20 cellular contexts compared by ENCODE assay signal in genomic region chr7:22499044-22499443, GRCh38. TPM values are rescaled to one million over a fixed set of nuclear protein-coding genes. Genes with fewer than 3 reads are reported as not detected.
DNase-seq lines count a peak whose midpoint lies in the region; ATAC-seq and TF ChIP-seq lines count a peak whose summit lies in the region.
"Had no signal": no experiment of that assay in that cellular context is flagged by ENCODE, and none has a peak within 500 bp of the region (broad histone marks: within the 10 kb centered on the region; RNA-seq: fewer than 3 reads in every experiment).

No MANE protein-coding gene starts in this region.

- no peaks in the 10 kb centered on the region for H3K9me2 ChIP-seq in Loucy (replicated peaks; ENCODE audit: low read depth, low read length)

- H2AFZ ChIP-seq in ACC112 (ENCODE audit: low read length, unreplicated experiment) (no peak overlapping the region), Loucy (ENCODE audit: low read length) (no peak overlapping the region), fibroblast of lung (ENCODE audit: low read length) (no peak overlapping the region)

- H3K79me2 ChIP-seq in ACC112 (ENCODE audit: control insufficient read depth, insufficient read depth, low read length, unreplicated experiment): peaks cover 37% of the 10 kb centered on the region
- no peaks in the 10 kb centered on the region for H3K79me2 ChIP-seq in Loucy (ENCODE audit: insufficient read depth, low read length)
- no peaks in the 10 kb centered on the region for H3K79me2 ChIP-seq in fibroblast of lung (ENCODE audit: control insufficient read depth, insufficient read depth, low read length)

- H3K4me1 ChIP-seq in ACC112 (ENCODE audit: control insufficient read depth, insufficient read depth, low read length, unreplicated experiment) (peaks cover 44% of the 10 kb centered on the region), Loucy (ENCODE audit: insufficient read depth, low read length, poor library complexity, severe bottlenecking) (peaks cover 2% of the 10 kb centered on the region), fibroblast of lung (ENCODE audit: control insufficient read depth, extremely low read depth, insufficient read depth, low read length) (no peaks in the 10 kb centered on the region)

- DNase-seq in fibroblast of lung (ENCODE audit: low read depth in 2 of 2) (peak; percentile 32 to 60), cortex of kidney (lab: John Stamatoyannopoulos, UW) (no peak)
- DNase-seq in stimulated activated CD8-positive, alpha-beta memory T cell treated with anti-CD3 and anti-CD28 coated beads, Interleukin-4, amount 100 ng/mL, for 48 hours: no peak
- DNase-seq in activated CD4-positive, alpha-beta T cell treated with anti-CD3 and anti-CD28 coated beads, Interleukin-2, amount 50 U/mL, for 4 hours: no peak
- DNase-seq: activated CD4-positive, alpha-beta T cell treated with anti-CD3 and anti-CD28 coated beads, Interleukin-2, amount 50 U/mL, for 1 hour; activated gamma-delta T cell treated with Interleukin-2 at 50 U/mL for 16 hours; dorsolateral prefrontal cortex; erythroblast; NCI-H1048; NCI-H2029; ovary; right cardiac atrium; stimulated activated CD4-positive, alpha-beta T cell treated with anti-CD3 and anti-CD28 coated beads, Interleukin-15, amount 100 ng/mL, for 24 hours; SW 1271 had no signal

- ATAC-seq in SK-N-SH treated with all-trans-retinoic acid at 6 μM for 48 hours (0 out of 3 replicates have a peak, but pooled peaks have one; percentile 11), GM18907 (IDR thresholded peaks at IDR 0.05; ENCODE audit: unreplicated experiment) (no peak)

- TF ChIP-seq CTCF in Loucy (conservative IDR thresholded peaks at IDR 0.05; ENCODE audit: low read length) (no peak), fibroblast of lung (conservative IDR thresholded peaks at IDR 0.05 in 1 of 2, IDR thresholded peaks at IDR 0.05 in 1 of 2; ENCODE audit: low read depth in 1 of 2, low read length in 2 of 2) (no peak)

- no peaks in the 10 kb centered on the region for H4K20me1 ChIP-seq in Loucy (ENCODE audit: insufficient read depth, low read length, poor library complexity, severe bottlenecking)
- no peaks in the 10 kb centered on the region for H4K20me1 ChIP-seq in fibroblast of lung (ENCODE audit: control insufficient read depth, extremely low read depth, insufficient read depth, low read length)
- H4K20me1 ChIP-seq: BLaER1 treated with 17β-estradiol and CSF1 and Interleukin-3, amounts not matched to agents 10 nM and 100 nM had no signal

- H3K27ac ChIP-seq in ACC112 (ENCODE audit: low read depth, low read length) (peak overlapping the region; percentile 40), fibroblast of lung (ENCODE audit: insufficient read depth, low read length) (no peak overlapping the region)
- H3K27ac ChIP-seq: KMS-11, ovary had no signal

- H3K9ac ChIP-seq in Loucy (ENCODE audit: low read depth, low read length, poor library complexity, severe bottlenecking): peak overlapping the region; percentile 78
- H3K9ac ChIP-seq in fibroblast of lung (ENCODE audit: insufficient read depth, low read length): no peak overlapping the region
- H3K9ac ChIP-seq: KMS-11 had no signal

- H3K27me3 ChIP-seq in ACC112 (ENCODE audit: insufficient read depth, low read length): no peaks in the 10 kb centered on the region
- no peaks in the 10 kb centered on the region for H3K27me3 ChIP-seq in Loucy (ENCODE audit: insufficient read depth, low read length, poor library complexity, severe bottlenecking)
- no peaks in the 10 kb centered on the region for H3K27me3 ChIP-seq in fibroblast of lung (ENCODE audit: control insufficient read depth, insufficient read depth, low read length)
- H3K27me3 ChIP-seq: ovary had no signal

- H3F3A ChIP-seq in Loucy (ENCODE audit: low read depth): no peaks in the 10 kb centered on the region

- H3K4me3 ChIP-seq in ACC112 (ENCODE audit: low read depth, low read length): peak overlapping the region; percentile 80
- peak overlapping the region; percentile 73 for H3K4me3 ChIP-seq in Loucy (ENCODE audit: low read length, poor library complexity, severe bottlenecking)
- H3K4me3 ChIP-seq in fibroblast of lung (replicated peaks in 1 of 4; ENCODE audit: control extremely low read depth in 1 of 4, insufficient read depth in 1 of 4, low read depth in 3 of 4, low read length in 4 of 4): peak overlapping the region in 2 of 4 experiments; percentile 52 to 56
- H3K4me3 ChIP-seq: ovary had no signal

- H3K36me3 ChIP-seq in ACC112 (ENCODE audit: insufficient read depth, low read length): no peaks in the 10 kb centered on the region
- no peaks in the 10 kb centered on the region for H3K36me3 ChIP-seq in Loucy (ENCODE audit: insufficient read depth, low read length)
- H3K36me3 ChIP-seq in fibroblast of lung (ENCODE audit: control insufficient read depth, insufficient read depth, low read length): no peaks in the 10 kb centered on the region
- H3K36me3 ChIP-seq: BLaER1 treated with 17β-estradiol and CSF1 and Interleukin-3, amounts not matched to agents 10 nM and 100 nM; ovary had no signal

- H3K9me3 ChIP-seq in Loucy (ENCODE audit: insufficient read depth, low read depth, low read length) (no peaks in the 10 kb centered on the region), fibroblast of lung (ENCODE audit: control insufficient read depth, insufficient read depth, low read depth, low read length) (no peaks in the 10 kb centered on the region)
- H3K9me3 ChIP-seq: BLaER1 treated with 17β-estradiol and CSF1 and Interleukin-3, amounts not matched to agents 10 nM and 100 nM; ovary had no signal

- peak overlapping the region; percentile 81 for H3K4me2 ChIP-seq in Loucy (ENCODE audit: low read depth, low read length, poor library complexity, severe bottlenecking)
- no peak overlapping the region for H3K4me2 ChIP-seq in fibroblast of lung (ENCODE audit: extremely low read depth, insufficient read depth, low read length)
- H3K4me2 ChIP-seq: KMS-11 had no signal

TF ChIP-seq in SK-N-SH treated with all-trans-retinoic acid at 6 μM for 48 hours, 23 proteins besides CTCF, POLR2A, EP300 and RAD21 (continues in another document):
- TF ChIP-seq ZNF70 (CRISPR knock-in tag; IDR thresholded peaks at IDR 0.05) (no peak), ZFP3 (CRISPR knock-in tag; IDR thresholded peaks at IDR 0.05) (no peak), ZNF565 (CRISPR knock-in tag; conservative IDR thresholded peaks at IDR 0.05; ENCODE audit: low read depth) (no peak), POU6F1 (CRISPR knock-in tag; IDR thresholded peaks at IDR 0.05; ENCODE audit: borderline replicate concordance, low read depth) (no peak), TOX (CRISPR knock-in tag; IDR thresholded peaks at IDR 0.05; ENCODE audit: borderline replicate concordance) (no peak), PATZ1 (CRISPR knock-in tag; IDR thresholded peaks at IDR 0.05; ENCODE audit: borderline replicate concordance) (no peak), BACH2 (CRISPR knock-in tag; IDR thresholded peaks at IDR 0.05; ENCODE audit: borderline replicate concordance) (no peak), ARNTL (CRISPR knock-in tag; IDR thresholded peaks at IDR 0.05; ENCODE audit: borderline replicate concordance, low read depth) (no peak), GLIS3 (CRISPR knock-in tag; IDR thresholded peaks at IDR 0.05) (no peak), ZC3H10 (CRISPR knock-in tag; IDR thresholded peaks at IDR 0.05) (no peak), ISL1 (CRISPR knock-in tag; IDR thresholded peaks at IDR 0.05) (no peak), ZFP30 (CRISPR knock-in tag; IDR thresholded peaks at IDR 0.05) (no peak), CREB5 (CRISPR knock-in tag; IDR thresholded peaks at IDR 0.05; ENCODE audit: low read depth) (no peak), CSDC2 (CRISPR knock-in tag; IDR thresholded peaks at IDR 0.05) (no peak), ZNF8 (CRISPR knock-in tag; IDR thresholded peaks at IDR 0.05) (no peak)

RNA-seq across cellular contexts. Expression of gene STEAP1B, which starts 0.9 kb away (rescaled TPM):
- 10.3 and 14.7 TPM in 2 replicates for total RNA-seq in fibroblast of lung
- 11.4 and 23.8 TPM in 2 replicates for polyA plus RNA-seq in fibroblast of lung
- 5.9 and 12.9 TPM in 2 replicates for polyA plus RNA-seq in fibroblast of lung (2012)
- 2.0 and 5.9 TPM in 2 replicates for polyA minus RNA-seq in fibroblast of lung (ENCODE audit: low replicate concordance)

Comparison
In these comparisons a context has a peak if more than half of its experiments do, and no peak if none do; other contexts are left out.
1. DNase-seq: peak in fibroblast of lung (2 of 2); none in cortex of kidney (single experiment), stimulated activated CD8-positive, alpha-beta memory T cell treated with anti-CD3 and anti-CD28 coated beads, Interleukin-4, amount 100 ng/mL, for 48 hours (single experiment) and activated CD4-positive, alpha-beta T cell treated with anti-CD3 and anti-CD28 coated beads, Interleukin-2, amount 50 U/mL, for 4 hours (0 of 2).